In the genomic region with DNA sequence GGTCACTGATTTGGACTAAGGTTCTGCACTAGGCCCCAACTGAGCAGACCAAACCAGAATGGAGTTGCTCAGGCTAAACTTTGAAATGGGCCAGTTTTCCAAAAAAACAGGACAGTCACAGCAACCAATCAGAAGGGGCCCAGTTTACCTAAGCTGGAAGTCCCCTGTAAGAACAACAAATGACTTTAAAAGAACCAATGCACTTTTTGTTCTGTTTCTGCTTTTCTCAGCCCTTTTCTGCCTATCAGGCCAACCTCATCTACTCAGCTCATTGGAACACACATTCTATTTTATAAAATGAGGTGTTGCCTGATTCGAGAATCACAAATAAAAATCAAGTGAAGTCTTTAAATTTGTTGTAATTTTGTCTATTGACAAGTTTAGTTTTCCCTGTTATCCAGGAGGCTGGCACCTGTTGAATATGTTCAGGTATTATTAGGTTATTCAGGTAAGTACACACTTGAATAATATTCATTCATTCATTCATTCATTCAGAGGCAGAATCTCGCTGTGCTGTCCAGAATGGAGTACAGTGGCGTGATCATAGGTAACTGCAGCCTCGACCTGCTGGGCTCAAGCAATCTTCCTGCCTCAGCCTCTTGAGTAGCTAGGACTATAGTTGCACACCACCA, we compare ENCODE assay signal across 15 cellular contexts.
A peak's percentile ranks its signal among the peaks of the same experiment; 100 is the strongest.
DNase-seq lines count a peak whose midpoint lies in the region; ATAC-seq, FAIRE-seq and TF ChIP-seq lines count a peak whose summit lies in the region.
"Had no signal": no experiment of that assay in that cellular context is flagged by ENCODE, and none has a peak within 500 bp of the region (broad histone marks: within the 10 kb centered on the region; RNA-seq: fewer than 3 reads in every experiment).

No MANE protein-coding gene starts in this region.

- no peak for TF ChIP-seq CTCF in OCI-LY1 (IDR thresholded peaks at IDR 0.05; ENCODE audit: low read length)

- no peaks in the 10 kb centered on the region for H3K9me2 ChIP-seq in OCI-LY1 (ENCODE audit: low read depth, low read length)

- no peaks in the 10 kb centered on the region for H3K36me3 ChIP-seq in OCI-LY1 (ENCODE audit: insufficient read depth, low read length)

- H3K4me3 Mint-ChIP-seq in memory B cell, result no peak overlapping the region
- H3K4me3 Mint-ChIP-seq: CD4-positive, CD25-positive, alpha-beta regulatory T cell had no signal

- H3K27ac Mint-ChIP-seq in memory B cell, result peak overlapping the region; percentile 20
- H3K27ac Mint-ChIP-seq: CD4-positive, CD25-positive, alpha-beta regulatory T cell had no signal

- no peak overlapping the region for H3K9ac ChIP-seq in OCI-LY1 (ENCODE audit: low read length)
- H3K9ac ChIP-seq: KMS-11 had no signal

- DNase-seq in GM18507 (ENCODE audit: extremely low spot score, insufficient read length, low read depth) (no peak), memory B cell (ENCODE audit: low spot score in 2 of 2) (no peak)
- DNase-seq: CD4-positive, CD25-positive, alpha-beta regulatory T cell; DMS53; GF-D8; GOT3; HCEC 1CT had no signal

- H3K27me3 Mint-ChIP-seq in memory B cell, result no peaks in the 10 kb centered on the region
- H3K27me3 Mint-ChIP-seq: CD4-positive, CD25-positive, alpha-beta regulatory T cell; IgD-negative memory B cell had no signal

- H2AFZ ChIP-seq in OCI-LY1 (ENCODE audit: low read length), result no peak overlapping the region

- ATAC-seq in memory B cell (ENCODE audit: low read depth) (peak; percentile 59), HG02642 (IDR thresholded peaks at IDR 0.05; ENCODE audit: poor library complexity, unreplicated experiment) (no peak), HG02678 (IDR thresholded peaks at IDR 0.05; ENCODE audit: unreplicated experiment) (no peak), HG03432 (IDR thresholded peaks at IDR 0.05; ENCODE audit: unreplicated experiment) (no peak), HG02763 (IDR thresholded peaks at IDR 0.05; ENCODE audit: unreplicated experiment) (no peak)
- ATAC-seq: A549 had no signal

- H3K4me2 ChIP-seq in OCI-LY1 (ENCODE audit: low read length), result no peak overlapping the region; the same call in 1 of the 2 replicates
- H3K4me2 ChIP-seq: A549, KMS-11 had no signal

- FAIRE-seq in GM18507 (lab: Jason Lieb, UNC), result peak; percentile 18
- FAIRE-seq: A549 had no signal

- H4K20me1 ChIP-seq in OCI-LY1 (ENCODE audit: insufficient read depth, low read length), result no peaks in the 10 kb centered on the region

- H3K4me1 ChIP-seq in OCI-LY1 (ENCODE audit: insufficient read depth, low read length, severe bottlenecking), result peaks cover 34% of the 10 kb centered on the region
- H3K4me1 ChIP-seq: A549 had no signal

- H3K4me1 Mint-ChIP-seq in memory B cell, result peaks cover 23% of the 10 kb centered on the region

- H3K4me3 ChIP-seq in OCI-LY1 (ENCODE audit: low read depth, low read length, poor library complexity, severe bottlenecking), result no peak overlapping the region
- H3K4me3 ChIP-seq: A549 had no signal

- H3K79me2 ChIP-seq in OCI-LY1 (ENCODE audit: insufficient read depth, low read length), result no peaks in the 10 kb centered on the region

- H3K27ac ChIP-seq in OCI-LY1 (ENCODE audit: low read depth, low read length, poor library complexity, severe bottlenecking), result peak overlapping the region; percentile 45
- H3K27ac ChIP-seq: A549, KMS-11 had no signal

- no peaks in the 10 kb centered on the region for H3K9me3 Mint-ChIP-seq in memory B cell
- H3K9me3 Mint-ChIP-seq: CD4-positive, CD25-positive, alpha-beta regulatory T cell; IgD-negative memory B cell had no signal

- H3K27me3 ChIP-seq in OCI-LY1 (ENCODE audit: insufficient read depth, low read length), result no peaks in the 10 kb centered on the region

- no peaks in the 10 kb centered on the region for H3K9me3 ChIP-seq in OCI-LY1 (ENCODE audit: low read length)
- H3K9me3 ChIP-seq: A549 had no signal

- no peaks in the 10 kb centered on the region for H3F3A ChIP-seq in OCI-LY1 (ENCODE audit: insufficient read depth, low read length)

- H3K36me3 Mint-ChIP-seq in memory B cell, result peaks cover 7% of the 10 kb centered on the region
